In genomic region chr15:20102209-20102608, GRCh38 we compare ENCODE assay signal across 8 cellular contexts.
DNase-seq lines count a peak whose midpoint lies in the region; FAIRE-seq and TF ChIP-seq lines count a peak whose summit lies in the region.
"Not testable (repeated sequence)": the region's sequence is repeated elsewhere in the genome, so short reads cannot be mapped to it uniquely, and the experiment has no call there.

No MANE protein-coding gene starts in this region.

- 72 to 74% methylated on average over 1 of the region's 1 CpG for WGBS in sigmoid colon, 2 donors

- not testable (repeated sequence) for TF ChIP-seq EP300 in sigmoid colon (IDR thresholded peaks at IDR 0.05)

- not testable (repeated sequence) for H3K4me3 ChIP-seq in kidney (ENCODE audit: low read length in 2 of 2); sigmoid colon

- not testable (repeated sequence) for H3K36me3 Mint-ChIP-seq in HFFc6 (ENCODE audit: low read depth); nephron progenitor cell (ENCODE audit: low read depth)

- not testable (repeated sequence) for H3K27ac Mint-ChIP-seq in HFFc6, nephron progenitor cell

- H3K4me1 Mint-ChIP-seq in HFFc6 (ENCODE audit: low read depth); nephron progenitor cell: not testable (repeated sequence)

- not testable (repeated sequence) for H3K27me3 Mint-ChIP-seq in HFFc6 (ENCODE audit: insufficient read depth); nephron progenitor cell (ENCODE audit: low read depth, poor library complexity)

- TF ChIP-seq POLR2A in sigmoid colon (IDR thresholded peaks at IDR 0.05): not testable (repeated sequence)

- H3K9me3 Mint-ChIP-seq in HFFc6, nephron progenitor cell: not testable (repeated sequence)

- not testable (repeated sequence) for H3K9me3 ChIP-seq in kidney (ENCODE audit: control insufficient read depth in 1 of 2, low read length in 2 of 2); sigmoid colon

- H3K4me3 Mint-ChIP-seq in HFFc6, nephron progenitor cell: not testable (repeated sequence)

- intact Hi-C loops in head of caudate nucleus (cut with DNase I); kidney (cut with DNase I); sigmoid colon (cut with DNase I): not testable (repeated sequence)

- peak; percentile 0 for DNase-seq in HFFc6
- peak; percentile 1 for DNase-seq in activated CD4-positive, alpha-beta T cell treated with anti-CD3 and anti-CD28 coated beads, Interleukin-2, amount 50 U/mL, for 1 hour
- peak; percentile 1 for DNase-seq in activated T-helper 9 cell treated with anti-CD3 and anti-CD28 coated beads, Interleukin-2, amount 50 U/mL, for 16 hours (ENCODE audit: low read depth)
- DNase-seq in head of caudate nucleus: peak in 27 of 42 donors; percentile 2 to 65 (median 21)
- DNase-seq in kidney: peak; percentile 80
- peak; percentile 13 for DNase-seq in nephron progenitor cell
- DNase-seq in sigmoid colon: peak; percentile 67
- peak; percentile 43 for DNase-seq in ureter (ENCODE audit: low spot score)

- not testable (repeated sequence) for H3K4me1 ChIP-seq in kidney (ENCODE audit: control insufficient read depth in 1 of 2, insufficient read depth in 1 of 2, low read depth in 1 of 2, low read length in 2 of 2); sigmoid colon

- not testable (repeated sequence) for H3K27ac ChIP-seq in kidney (ENCODE audit: low read depth in 2 of 2, low read length in 2 of 2); sigmoid colon

- H3K9ac ChIP-seq in kidney (ENCODE audit: low read length in 2 of 2): not testable (repeated sequence)

- not testable (repeated sequence) for H3K36me3 ChIP-seq in kidney (ENCODE audit: control insufficient read depth in 1 of 2, insufficient read depth in 2 of 2, low read length in 2 of 2); sigmoid colon

- not testable (repeated sequence) for FAIRE-seq in kidney (lab: Jason Lieb, UNC)

- H3K27me3 ChIP-seq in sigmoid colon: not testable (repeated sequence)

- TF ChIP-seq CTCF in HFFc6 (IDR thresholded peaks at IDR 0.05); kidney (IDR thresholded peaks at IDR 0.05; ENCODE audit: borderline replicate concordance, extremely low read depth, insufficient read depth); nephron progenitor cell (IDR thresholded peaks at IDR 0.05); sigmoid colon (IDR thresholded peaks at IDR 0.05): not testable (repeated sequence)

Comparison
In these comparisons a context has a peak if more than half of its experiments do, and no peak if none do; other contexts are left out.
1. DNase-seq: peak in every context shown above with its lines; median percentile 80 in kidney; 67 in sigmoid colon; 43 in ureter; 21 in head of caudate nucleus; 13 in nephron progenitor cell; 1 in activated CD4-positive, alpha-beta T cell treated with anti-CD3 and anti-CD28 coated beads, Interleukin-2, amount 50 U/mL, for 1 hour; 1 in activated T-helper 9 cell treated with anti-CD3 and anti-CD28 coated beads, Interleukin-2, amount 50 U/mL, for 16 hours; 0 in HFFc6.